Comparison of ENCODE assay signal across 13 cellular contexts in genomic region chr14:103730490-103731035, GRCh38. TPM values are rescaled to one million over a fixed set of nuclear protein-coding genes. Genes with fewer than 3 reads are reported as not detected.
DNase-seq lines count a peak whose midpoint lies in the region; ATAC-seq and TF ChIP-seq lines count a peak whose summit lies in the region.
"Had no signal": no experiment of that assay in that cellular context is flagged by ENCODE, and none has a peak within 500 bp of the region (broad histone marks: within the 10 kb centered on the region; RNA-seq: fewer than 3 reads in every experiment).

No MANE protein-coding gene starts in this region.

- peak; percentile 78 to 89 (median 85) for ATAC-seq in heart right ventricle
- peak; percentile 3 for ATAC-seq in stimulated activated effector memory CD8-positive, alpha-beta T cell treated with anti-CD3 and anti-CD28 coated beads, Interleukin-12 subunit alpha, Interleukin-12 subunit beta, amount 100 ng/mL, for 72 hours

- in situ Hi-C loops in astrocyte of the spinal cord (cut with HindIII; ENCODE audit: low sequenced_read_pairs) (no loop called here), ACHN (cut with HindIII; ENCODE audit: low pct_ligation_motif_present, low pct_unique_long_range_greater_than_20kb, low sequenced_read_pairs) (no loop called here)

- DNase-seq in HFFc6: no peak
- no peak for DNase-seq in astrocyte of the spinal cord (ENCODE audit: low read depth, low spot score)
- peak; percentile 69 to 80 for DNase-seq in heart right ventricle
- no peak for DNase-seq in stimulated activated effector memory CD8-positive, alpha-beta T cell treated with anti-CD3 and anti-CD28 coated beads, Interleukin-12 subunit alpha, Interleukin-12 subunit beta, amount 100 ng/mL, for 72 hours (ENCODE audit: low spot score in 2 of 2)
- no peak for DNase-seq in T-helper 2 cell treated with Interferon-gamma antibody and Interleukin-4, amounts not matched to agents 5 μg/mL and 100 μg/mL, for 36 hours (ENCODE audit: low spot score)
- DNase-seq in AG08396 (ENCODE audit: low spot score): no peak
- no peak for DNase-seq in ACHN
- DNase-seq: activated T-cell treated with anti-CD3 and anti-CD28 coated beads, Interleukin-2, amount 50 U/mL, for 48 hours; COR-L47; NCI-H187; NCI-H748 treated with DMSO at 0.1 percent for 48 hours had no signal

- peaks cover 4 to 70% (median 26%) of the 10 kb centered on the region in 9 donors for H3K4me1 ChIP-seq in heart right ventricle

- WGBS in heart right ventricle, 2 donors: 52 to 72% methylated on average over 15 of the region's 15 CpGs

- peak overlapping the region in 5 of 10 donors; percentile 9 to 51 (median 29) for H3K27ac ChIP-seq in heart right ventricle

- peak; percentile 48 for TF ChIP-seq CTCF in HFFc6 (IDR thresholded peaks at IDR 0.05)
- TF ChIP-seq CTCF in astrocyte of the spinal cord (IDR thresholded peaks at IDR 0.05; ENCODE audit: low read depth, low read length): peak; percentile 12
- peak in 1 of 9 donors; percentile 11 for TF ChIP-seq CTCF in heart right ventricle (IDR thresholded peaks at IDR 0.05)

- peaks cover 4% of the 10 kb centered on the region for H3K27me3 Mint-ChIP-seq in HFFc6 (ENCODE audit: insufficient read depth)
- no peaks in the 10 kb centered on the region for H3K27me3 Mint-ChIP-seq in T-helper 2 cell treated with Interferon-gamma antibody and Interleukin-4, amounts not matched to agents 5 μg/mL and 100 μg/mL, for 36 hours (ENCODE audit: low read depth)

- H3K9me3 Mint-ChIP-seq in HFFc6: no peaks in the 10 kb centered on the region
- no peaks in the 10 kb centered on the region for H3K9me3 Mint-ChIP-seq in stimulated activated effector memory CD8-positive, alpha-beta T cell treated with anti-CD3 and anti-CD28 coated beads, Interleukin-12 subunit alpha, Interleukin-12 subunit beta, amount 100 ng/mL, for 72 hours
- H3K9me3 Mint-ChIP-seq in T-helper 2 cell treated with Interferon-gamma antibody and Interleukin-4, amounts not matched to agents 5 μg/mL and 100 μg/mL, for 36 hours: no peaks in the 10 kb centered on the region

- H3K36me3 ChIP-seq in heart right ventricle: peaks cover 0 to 88% (median 47%) of the 10 kb centered on the region in 9 donors
- H3K36me3 ChIP-seq: breast epithelium had no signal

- H3K4me3 ChIP-seq in astrocyte of the spinal cord (ENCODE audit: low read depth, low read length) (no peak overlapping the region), heart right ventricle (no peak overlapping the region)
- H3K4me3 ChIP-seq: breast epithelium, thoracic aorta had no signal

- no peaks in the 10 kb centered on the region for H3K27me3 ChIP-seq in heart right ventricle
- H3K27me3 ChIP-seq: breast epithelium had no signal

- H3K36me3 Mint-ChIP-seq in HFFc6 (ENCODE audit: low read depth): peaks cover 7% of the 10 kb centered on the region; the same call in 1 of the 2 replicates
- peaks cover 45% of the 10 kb centered on the region for H3K36me3 Mint-ChIP-seq in stimulated activated effector memory CD8-positive, alpha-beta T cell treated with anti-CD3 and anti-CD28 coated beads, Interleukin-12 subunit alpha, Interleukin-12 subunit beta, amount 100 ng/mL, for 72 hours
- H3K36me3 Mint-ChIP-seq in T-helper 2 cell treated with Interferon-gamma antibody and Interleukin-4, amounts not matched to agents 5 μg/mL and 100 μg/mL, for 36 hours (ENCODE audit: low read depth): peaks cover 6% of the 10 kb centered on the region

- no peak overlapping the region for H3K27ac Mint-ChIP-seq in HFFc6
- H3K27ac Mint-ChIP-seq in stimulated activated effector memory CD8-positive, alpha-beta T cell treated with anti-CD3 and anti-CD28 coated beads, Interleukin-12 subunit alpha, Interleukin-12 subunit beta, amount 100 ng/mL, for 72 hours: peak overlapping the region; percentile 50
- H3K27ac Mint-ChIP-seq in T-helper 2 cell treated with Interferon-gamma antibody and Interleukin-4, amounts not matched to agents 5 μg/mL and 100 μg/mL, for 36 hours: no peak overlapping the region

- H3K9me3 ChIP-seq in heart right ventricle: no peaks in the 10 kb centered on the region
- H3K9me3 ChIP-seq: breast epithelium, thoracic aorta had no signal

- H3K4me1 Mint-ChIP-seq in HFFc6 (ENCODE audit: low read depth): 0 out of 2 replicates have a peak, but pooled peaks cover 5% of the 10 kb centered on the region
- H3K4me1 Mint-ChIP-seq in stimulated activated effector memory CD8-positive, alpha-beta T cell treated with anti-CD3 and anti-CD28 coated beads, Interleukin-12 subunit alpha, Interleukin-12 subunit beta, amount 100 ng/mL, for 72 hours: no peaks in the 10 kb centered on the region
- no peaks in the 10 kb centered on the region for H3K4me1 Mint-ChIP-seq in T-helper 2 cell treated with Interferon-gamma antibody and Interleukin-4, amounts not matched to agents 5 μg/mL and 100 μg/mL, for 36 hours (ENCODE audit: low read depth)

- intact Hi-C loops in heart right ventricle (cut with DNase I): no loop called here

- no peak overlapping the region for H3K4me3 Mint-ChIP-seq in HFFc6
- no peak overlapping the region for H3K4me3 Mint-ChIP-seq in stimulated activated effector memory CD8-positive, alpha-beta T cell treated with anti-CD3 and anti-CD28 coated beads, Interleukin-12 subunit alpha, Interleukin-12 subunit beta, amount 100 ng/mL, for 72 hours
- no peak overlapping the region for H3K4me3 Mint-ChIP-seq in T-helper 2 cell treated with Interferon-gamma antibody and Interleukin-4, amounts not matched to agents 5 μg/mL and 100 μg/mL, for 36 hours

RNA-seq across cellular contexts. Expression of gene ZFYVE21, which starts 15.0 kb away (rescaled TPM):
- 10 to 100 TPM; 40.9 to 47.7 (median 42.1) TPM for total RNA-seq in HFFc6 (2021; fragmentation: NEBNext Ultra II Directional; extraction: Animal tissue kit (Norgen Biotek cat#: 25700))
- 10 to 100 TPM; 43.5 to 64.9 (median 54.5) TPM for total RNA-seq in heart right ventricle
- polyA plus RNA-seq in heart right ventricle: 10 to 100 TPM; 44.5 to 88.8 TPM

RNA-seq across cellular contexts. Expression of gene XRCC3, which starts 15.3 kb away (rescaled TPM):
- total RNA-seq in HFFc6 (2021; fragmentation: NEBNext Ultra II Directional; extraction: Animal tissue kit (Norgen Biotek cat#: 25700)): 10 to 100 TPM in 5 of 6 experiments, 1 to 10 TPM in 1; 7.3 to 15.7 (median 13.4) TPM
- total RNA-seq in heart right ventricle: 1 to 10 TPM; 1.0 to 4.4 (median 3.0) TPM
- 1 to 10 TPM; 2.0 to 4.2 TPM for polyA plus RNA-seq in heart right ventricle

Comparison
In these comparisons a context has a peak if more than half of its experiments do, and no peak if none do; other contexts are left out.
1. DNase-seq: peak in heart right ventricle (2 of 2); none in HFFc6 (single experiment), astrocyte of the spinal cord (single experiment), stimulated activated effector memory CD8-positive, alpha-beta T cell treated with anti-CD3 and anti-CD28 coated beads, Interleukin-12 subunit alpha, Interleukin-12 subunit beta, amount 100 ng/mL, for 72 hours (0 of 2), T-helper 2 cell treated with Interferon-gamma antibody and Interleukin-4, amounts not matched to agents 5 μg/mL and 100 μg/mL, for 36 hours (single experiment), AG08396 (single experiment) and ACHN (single experiment).